In the genomic region with DNA sequence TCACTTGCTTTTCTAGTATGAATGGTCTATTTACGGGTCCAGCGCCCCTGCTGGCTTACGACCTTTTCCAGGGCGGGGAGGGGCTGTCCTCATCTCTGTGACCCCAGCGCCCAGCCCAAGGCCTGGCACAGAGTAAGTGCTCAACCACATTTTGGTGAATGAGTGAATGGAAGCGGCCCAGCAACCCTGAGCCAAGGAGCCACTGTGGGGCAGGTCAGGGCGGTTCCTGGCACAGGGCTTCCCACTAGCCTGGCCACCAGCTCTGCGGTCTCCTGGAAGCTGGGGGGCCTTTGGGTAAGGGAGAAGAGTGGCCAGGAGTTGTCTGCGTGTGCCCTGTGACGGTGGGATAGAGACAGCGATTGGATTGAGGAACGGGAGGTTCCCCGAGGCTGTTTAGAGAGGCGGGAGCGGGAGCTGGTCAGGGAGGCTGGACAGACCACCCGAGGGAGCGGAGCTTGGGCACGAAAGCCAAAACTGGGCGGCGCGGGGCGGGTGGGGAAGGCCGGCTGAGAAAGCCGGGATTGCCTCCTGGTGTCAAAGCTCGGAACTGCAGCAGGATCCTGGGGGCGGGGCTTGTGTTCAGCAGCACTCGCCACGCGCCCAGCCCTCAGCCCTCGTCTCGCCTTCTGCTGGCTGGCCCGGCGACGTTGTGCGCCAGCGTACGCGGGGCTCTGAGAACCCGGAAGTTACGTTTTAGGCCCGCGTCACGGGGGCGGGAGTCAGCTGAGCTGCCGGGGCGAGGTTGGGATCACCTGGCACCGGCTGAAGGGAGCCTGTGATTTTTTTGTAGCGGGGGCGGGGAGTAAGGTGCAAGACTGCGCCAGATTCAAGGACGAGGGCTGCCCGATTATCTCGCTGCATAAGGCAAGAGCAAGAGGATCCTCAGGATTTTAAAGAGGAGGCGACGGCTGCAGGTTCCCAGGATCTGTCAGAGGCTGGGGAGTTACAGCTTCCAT, we compare ENCODE assay signal across 1 cellular context.
TF ChIP-seq lines count a peak whose summit lies in the region.

A gene with protein sequence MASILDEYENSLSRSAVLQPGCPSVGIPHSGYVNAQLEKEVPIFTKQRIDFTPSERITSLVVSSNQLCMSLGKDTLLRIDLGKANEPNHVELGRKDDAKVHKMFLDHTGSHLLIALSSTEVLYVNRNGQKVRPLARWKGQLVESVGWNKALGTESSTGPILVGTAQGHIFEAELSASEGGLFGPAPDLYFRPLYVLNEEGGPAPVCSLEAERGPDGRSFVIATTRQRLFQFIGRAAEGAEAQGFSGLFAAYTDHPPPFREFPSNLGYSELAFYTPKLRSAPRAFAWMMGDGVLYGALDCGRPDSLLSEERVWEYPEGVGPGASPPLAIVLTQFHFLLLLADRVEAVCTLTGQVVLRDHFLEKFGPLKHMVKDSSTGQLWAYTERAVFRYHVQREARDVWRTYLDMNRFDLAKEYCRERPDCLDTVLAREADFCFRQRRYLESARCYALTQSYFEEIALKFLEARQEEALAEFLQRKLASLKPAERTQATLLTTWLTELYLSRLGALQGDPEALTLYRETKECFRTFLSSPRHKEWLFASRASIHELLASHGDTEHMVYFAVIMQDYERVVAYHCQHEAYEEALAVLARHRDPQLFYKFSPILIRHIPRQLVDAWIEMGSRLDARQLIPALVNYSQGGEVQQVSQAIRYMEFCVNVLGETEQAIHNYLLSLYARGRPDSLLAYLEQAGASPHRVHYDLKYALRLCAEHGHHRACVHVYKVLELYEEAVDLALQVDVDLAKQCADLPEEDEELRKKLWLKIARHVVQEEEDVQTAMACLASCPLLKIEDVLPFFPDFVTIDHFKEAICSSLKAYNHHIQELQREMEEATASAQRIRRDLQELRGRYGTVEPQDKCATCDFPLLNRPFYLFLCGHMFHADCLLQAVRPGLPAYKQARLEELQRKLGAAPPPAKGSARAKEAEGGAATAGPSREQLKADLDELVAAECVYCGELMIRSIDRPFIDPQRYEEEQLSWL (plus strand): TSS at position 718 of the 956 bp plus-strand sequence. CDS start 319 bp downstream, outside the sequence.

TF ChIP-seq in K562, 482 proteins besides CTCF, POLR2A, EP300 and RAD21 (continued from another document and continues in another):
- TF ChIP-seq, protein P1, sequence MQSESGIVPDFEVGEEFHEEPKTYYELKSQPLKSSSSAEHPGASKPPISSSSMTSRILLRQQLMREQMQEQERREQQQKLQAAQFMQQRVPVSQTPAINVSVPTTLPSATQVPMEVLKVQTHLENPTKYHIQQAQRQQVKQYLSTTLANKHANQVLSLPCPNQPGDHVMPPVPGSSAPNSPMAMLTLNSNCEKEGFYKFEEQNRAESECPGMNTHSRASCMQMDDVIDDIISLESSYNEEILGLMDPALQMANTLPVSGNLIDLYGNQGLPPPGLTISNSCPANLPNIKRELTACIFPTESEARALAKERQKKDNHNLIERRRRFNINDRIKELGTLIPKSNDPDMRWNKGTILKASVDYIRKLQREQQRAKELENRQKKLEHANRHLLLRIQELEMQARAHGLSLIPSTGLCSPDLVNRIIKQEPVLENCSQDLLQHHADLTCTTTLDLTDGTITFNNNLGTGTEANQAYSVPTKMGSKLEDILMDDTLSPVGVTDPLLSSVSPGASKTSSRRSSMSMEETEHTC (IDR thresholded peaks at IDR 0.05), result peak; percentile 69; the same call in 1 of the 2 replicates
- TF ChIP-seq, protein P2, sequence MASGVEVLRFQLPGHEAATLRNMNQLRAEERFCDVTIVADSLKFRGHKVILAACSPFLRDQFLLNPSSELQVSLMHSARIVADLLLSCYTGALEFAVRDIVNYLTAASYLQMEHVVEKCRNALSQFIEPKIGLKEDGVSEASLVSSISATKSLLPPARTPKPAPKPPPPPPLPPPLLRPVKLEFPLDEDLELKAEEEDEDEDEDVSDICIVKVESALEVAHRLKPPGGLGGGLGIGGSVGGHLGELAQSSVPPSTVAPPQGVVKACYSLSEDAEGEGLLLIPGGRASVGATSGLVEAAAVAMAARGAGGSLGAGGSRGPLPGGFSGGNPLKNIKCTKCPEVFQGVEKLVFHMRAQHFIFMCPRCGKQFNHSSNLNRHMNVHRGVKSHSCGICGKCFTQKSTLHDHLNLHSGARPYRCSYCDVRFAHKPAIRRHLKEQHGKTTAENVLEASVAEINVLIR (CRISPR knock-in tag; IDR thresholded peaks at IDR 0.05), result peak; percentile 88
- TF ChIP-seq TARDBP (IDR thresholded peaks at IDR 0.05) (no peak), SMAD3 (CRISPR knock-in tag; conservative IDR thresholded peaks at IDR 0.05) (no peak), MCM7 (IDR thresholded peaks at IDR 0.05) (no peak), ZNF282 (CRISPR knock-in tag; IDR thresholded peaks at IDR 0.05) (0 out of 2 replicates have a peak, but pooled peaks have one; percentile 34), GATAD2A (IDR thresholded peaks at IDR 0.05) (no peak), HEY1 (CRISPR knock-in tag; IDR thresholded peaks at IDR 0.05; ENCODE audit: borderline replicate concordance) (no peak), ZNF699 (CRISPR knock-in tag; IDR thresholded peaks at IDR 0.05; ENCODE audit: insufficient replicate concordance) (no peak), CBX5 (IDR thresholded peaks at IDR 0.05; ENCODE audit: borderline replicate concordance, low read depth) (no peak), ARHGAP35 (IDR thresholded peaks at IDR 0.05; ENCODE audit: partially characterized antibody) (no peak), SAFB (IDR thresholded peaks at IDR 0.05; ENCODE audit: borderline replicate concordance, low read depth, low read length) (no peak), SNRNP70 (optimal IDR thresholded peaks at IDR 0.05; ENCODE audit: low read depth, low read length) (no peak), SREBF2 (CRISPR knock-in tag; IDR thresholded peaks at IDR 0.05) (no peak), DMBX1 (CRISPR knock-in tag; IDR thresholded peaks at IDR 0.05; ENCODE audit: borderline replicate concordance) (no peak), GATA2 (CRISPR knock-in tag; IDR thresholded peaks at IDR 0.05) (no peak), ZNF384 (IDR thresholded peaks at IDR 0.05; ENCODE audit: low read depth, low read length) (no peak), ZBTB1 (CRISPR knock-in tag; IDR thresholded peaks at IDR 0.05; ENCODE audit: borderline replicate concordance, low read depth) (no peak), BACH1 (tag; IDR thresholded peaks at IDR 0.05) (no peak), XRCC5 (IDR thresholded peaks at IDR 0.05; ENCODE audit: low read depth, low read length) (peak; percentile 78; the same call in 1 of the 2 replicates), NEUROD1 (IDR thresholded peaks at IDR 0.05; ENCODE audit: borderline replicate concordance, low read depth, low read length, partially characterized antibody) (peak; percentile 32), FOXK2 (conservative IDR thresholded peaks at IDR 0.05 in 1 of 2, IDR thresholded peaks at IDR 0.05 in 1 of 2; ENCODE audit: low read depth in 2 of 2) (peak; percentile 89 to 93), SIRT6 (IDR thresholded peaks at IDR 0.05; ENCODE audit: low read depth, low read length) (no peak), CHD4 (IDR thresholded peaks at IDR 0.05; ENCODE audit: insufficient read depth, insufficient replicate concordance, low read depth, low read length, poor library complexity, severe bottlenecking) (no peak), TAF15 (IDR thresholded peaks at IDR 0.05; ENCODE audit: low read depth, low read length) (no peak), PCBP2 (IDR thresholded peaks at IDR 0.05; ENCODE audit: low read depth, low read length, poor library complexity, severe bottlenecking) (no peak), FIP1L1 (IDR thresholded peaks at IDR 0.05; ENCODE audit: low read depth, low read length, poor library complexity, severe bottlenecking) (no peak), NCOA2 (IDR thresholded peaks at IDR 0.05; ENCODE audit: partially characterized antibody in 2 of 2) (no peak), SRSF9 (IDR thresholded peaks at IDR 0.05; ENCODE audit: borderline replicate concordance, low read depth, low read length) (no peak), ZNF354B (CRISPR knock-in tag; IDR thresholded peaks at IDR 0.05) (no peak), PTRF (tag; IDR thresholded peaks at IDR 0.05) (no peak), ADNP (tag; IDR thresholded peaks at IDR 0.05) (no peak)
- TF ChIP-seq, protein P3, sequence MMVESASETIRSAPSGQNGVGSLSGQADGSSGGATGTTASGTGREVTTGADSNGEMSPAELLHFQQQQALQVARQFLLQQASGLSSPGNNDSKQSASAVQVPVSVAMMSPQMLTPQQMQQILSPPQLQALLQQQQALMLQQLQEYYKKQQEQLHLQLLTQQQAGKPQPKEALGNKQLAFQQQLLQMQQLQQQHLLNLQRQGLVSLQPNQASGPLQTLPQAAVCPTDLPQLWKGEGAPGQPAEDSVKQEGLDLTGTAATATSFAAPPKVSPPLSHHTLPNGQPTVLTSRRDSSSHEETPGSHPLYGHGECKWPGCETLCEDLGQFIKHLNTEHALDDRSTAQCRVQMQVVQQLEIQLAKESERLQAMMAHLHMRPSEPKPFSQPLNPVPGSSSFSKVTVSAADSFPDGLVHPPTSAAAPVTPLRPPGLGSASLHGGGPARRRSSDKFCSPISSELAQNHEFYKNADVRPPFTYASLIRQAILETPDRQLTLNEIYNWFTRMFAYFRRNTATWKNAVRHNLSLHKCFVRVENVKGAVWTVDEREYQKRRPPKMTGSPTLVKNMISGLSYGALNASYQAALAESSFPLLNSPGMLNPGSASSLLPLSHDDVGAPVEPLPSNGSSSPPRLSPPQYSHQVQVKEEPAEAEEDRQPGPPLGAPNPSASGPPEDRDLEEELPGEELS (CRISPR knock-in tag; IDR thresholded peaks at IDR 0.05; ENCODE audit: borderline replicate concordance), result 0 out of 2 replicates have a peak, but pooled peaks have one; percentile 56
- TF ChIP-seq, protein P4, sequence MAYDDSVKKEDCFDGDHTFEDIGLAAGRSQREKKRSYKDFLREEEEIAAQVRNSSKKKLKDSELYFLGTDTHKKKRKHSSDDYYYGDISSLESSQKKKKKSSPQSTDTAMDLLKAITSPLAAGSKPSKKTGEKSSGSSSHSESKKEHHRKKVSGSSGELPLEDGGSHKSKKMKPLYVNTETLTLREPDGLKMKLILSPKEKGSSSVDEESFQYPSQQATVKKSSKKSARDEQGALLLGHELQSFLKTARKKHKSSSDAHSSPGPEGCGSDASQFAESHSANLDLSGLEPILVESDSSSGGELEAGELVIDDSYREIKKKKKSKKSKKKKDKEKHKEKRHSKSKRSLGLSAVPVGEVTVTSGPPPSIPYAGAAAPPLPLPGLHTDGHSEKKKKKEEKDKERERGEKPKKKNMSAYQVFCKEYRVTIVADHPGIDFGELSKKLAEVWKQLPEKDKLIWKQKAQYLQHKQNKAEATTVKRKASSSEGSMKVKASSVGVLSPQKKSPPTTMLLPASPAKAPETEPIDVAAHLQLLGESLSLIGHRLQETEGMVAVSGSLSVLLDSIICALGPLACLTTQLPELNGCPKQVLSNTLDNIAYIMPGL (CRISPR knock-in tag; IDR thresholded peaks at IDR 0.05), result no peak
- TF ChIP-seq, protein P5, sequence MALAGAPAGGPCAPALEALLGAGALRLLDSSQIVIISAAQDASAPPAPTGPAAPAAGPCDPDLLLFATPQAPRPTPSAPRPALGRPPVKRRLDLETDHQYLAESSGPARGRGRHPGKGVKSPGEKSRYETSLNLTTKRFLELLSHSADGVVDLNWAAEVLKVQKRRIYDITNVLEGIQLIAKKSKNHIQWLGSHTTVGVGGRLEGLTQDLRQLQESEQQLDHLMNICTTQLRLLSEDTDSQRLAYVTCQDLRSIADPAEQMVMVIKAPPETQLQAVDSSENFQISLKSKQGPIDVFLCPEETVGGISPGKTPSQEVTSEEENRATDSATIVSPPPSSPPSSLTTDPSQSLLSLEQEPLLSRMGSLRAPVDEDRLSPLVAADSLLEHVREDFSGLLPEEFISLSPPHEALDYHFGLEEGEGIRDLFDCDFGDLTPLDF (CRISPR knock-in tag; IDR thresholded peaks at IDR 0.05), result peak; percentile 18; the same call in 1 of the 2 replicates
- TF ChIP-seq, protein P6, sequence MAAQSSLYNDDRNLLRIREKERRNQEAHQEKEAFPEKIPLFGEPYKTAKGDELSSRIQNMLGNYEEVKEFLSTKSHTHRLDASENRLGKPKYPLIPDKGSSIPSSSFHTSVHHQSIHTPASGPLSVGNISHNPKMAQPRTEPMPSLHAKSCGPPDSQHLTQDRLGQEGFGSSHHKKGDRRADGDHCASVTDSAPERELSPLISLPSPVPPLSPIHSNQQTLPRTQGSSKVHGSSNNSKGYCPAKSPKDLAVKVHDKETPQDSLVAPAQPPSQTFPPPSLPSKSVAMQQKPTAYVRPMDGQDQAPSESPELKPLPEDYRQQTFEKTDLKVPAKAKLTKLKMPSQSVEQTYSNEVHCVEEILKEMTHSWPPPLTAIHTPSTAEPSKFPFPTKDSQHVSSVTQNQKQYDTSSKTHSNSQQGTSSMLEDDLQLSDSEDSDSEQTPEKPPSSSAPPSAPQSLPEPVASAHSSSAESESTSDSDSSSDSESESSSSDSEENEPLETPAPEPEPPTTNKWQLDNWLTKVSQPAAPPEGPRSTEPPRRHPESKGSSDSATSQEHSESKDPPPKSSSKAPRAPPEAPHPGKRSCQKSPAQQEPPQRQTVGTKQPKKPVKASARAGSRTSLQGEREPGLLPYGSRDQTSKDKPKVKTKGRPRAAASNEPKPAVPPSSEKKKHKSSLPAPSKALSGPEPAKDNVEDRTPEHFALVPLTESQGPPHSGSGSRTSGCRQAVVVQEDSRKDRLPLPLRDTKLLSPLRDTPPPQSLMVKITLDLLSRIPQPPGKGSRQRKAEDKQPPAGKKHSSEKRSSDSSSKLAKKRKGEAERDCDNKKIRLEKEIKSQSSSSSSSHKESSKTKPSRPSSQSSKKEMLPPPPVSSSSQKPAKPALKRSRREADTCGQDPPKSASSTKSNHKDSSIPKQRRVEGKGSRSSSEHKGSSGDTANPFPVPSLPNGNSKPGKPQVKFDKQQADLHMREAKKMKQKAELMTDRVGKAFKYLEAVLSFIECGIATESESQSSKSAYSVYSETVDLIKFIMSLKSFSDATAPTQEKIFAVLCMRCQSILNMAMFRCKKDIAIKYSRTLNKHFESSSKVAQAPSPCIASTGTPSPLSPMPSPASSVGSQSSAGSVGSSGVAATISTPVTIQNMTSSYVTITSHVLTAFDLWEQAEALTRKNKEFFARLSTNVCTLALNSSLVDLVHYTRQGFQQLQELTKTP (IDR thresholded peaks at IDR 0.05; ENCODE audit: low read depth in 1 of 2, partially characterized antibody in 2 of 2), result peak in 1 of 2 experiments; percentile 14
- TF ChIP-seq, protein P7, sequence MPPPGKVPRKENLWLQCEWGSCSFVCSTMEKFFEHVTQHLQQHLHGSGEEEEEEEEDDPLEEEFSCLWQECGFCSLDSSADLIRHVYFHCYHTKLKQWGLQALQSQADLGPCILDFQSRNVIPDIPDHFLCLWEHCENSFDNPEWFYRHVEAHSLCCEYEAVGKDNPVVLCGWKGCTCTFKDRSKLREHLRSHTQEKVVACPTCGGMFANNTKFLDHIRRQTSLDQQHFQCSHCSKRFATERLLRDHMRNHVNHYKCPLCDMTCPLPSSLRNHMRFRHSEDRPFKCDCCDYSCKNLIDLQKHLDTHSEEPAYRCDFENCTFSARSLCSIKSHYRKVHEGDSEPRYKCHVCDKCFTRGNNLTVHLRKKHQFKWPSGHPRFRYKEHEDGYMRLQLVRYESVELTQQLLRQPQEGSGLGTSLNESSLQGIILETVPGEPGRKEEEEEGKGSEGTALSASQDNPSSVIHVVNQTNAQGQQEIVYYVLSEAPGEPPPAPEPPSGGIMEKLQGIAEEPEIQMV (tag; conservative IDR thresholded peaks at IDR 0.05; ENCODE audit: low read depth), result no peak
- TF ChIP-seq, protein P8, sequence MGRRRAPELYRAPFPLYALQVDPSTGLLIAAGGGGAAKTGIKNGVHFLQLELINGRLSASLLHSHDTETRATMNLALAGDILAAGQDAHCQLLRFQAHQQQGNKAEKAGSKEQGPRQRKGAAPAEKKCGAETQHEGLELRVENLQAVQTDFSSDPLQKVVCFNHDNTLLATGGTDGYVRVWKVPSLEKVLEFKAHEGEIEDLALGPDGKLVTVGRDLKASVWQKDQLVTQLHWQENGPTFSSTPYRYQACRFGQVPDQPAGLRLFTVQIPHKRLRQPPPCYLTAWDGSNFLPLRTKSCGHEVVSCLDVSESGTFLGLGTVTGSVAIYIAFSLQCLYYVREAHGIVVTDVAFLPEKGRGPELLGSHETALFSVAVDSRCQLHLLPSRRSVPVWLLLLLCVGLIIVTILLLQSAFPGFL (CRISPR knock-in tag; IDR thresholded peaks at IDR 0.05), result no peak
